10 cellular contexts compared by ENCODE assay signal in genomic region chr15:74200394-74200793, GRCh38. TPM values are rescaled to one million over a fixed set of nuclear protein-coding genes. Genes with fewer than 3 reads are reported as not detected.
DNase-seq lines count a peak whose midpoint lies in the region; ATAC-seq and TF ChIP-seq lines count a peak whose summit lies in the region.
"Had no signal": no experiment of that assay in that cellular context is flagged by ENCODE, and none has a peak within 500 bp of the region (broad histone marks: within the 10 kb centered on the region; RNA-seq: fewer than 3 reads in every experiment).

No MANE protein-coding gene starts in this region.

- no peak overlapping the region for H3K27ac Mint-ChIP-seq in natural killer cell treated with Interleukin-12 subunit alpha and Interleukin-12 subunit beta and Interleukin-15 and Interleukin-18, amount 100 ng/mL, for 72 hours
- H3K27ac Mint-ChIP-seq in activated T-helper 17 cell treated with anti-CD3 and anti-CD28 coated beads, Interleukin-2, amount 50 U/mL, for 72 hours: no peak overlapping the region
- H3K27ac Mint-ChIP-seq: naive thymus-derived CD4-positive, alpha-beta T cell had no signal

- no peak for TF ChIP-seq CTCF in thyroid gland (IDR thresholded peaks at IDR 0.05)

- ATAC-seq in right cardiac atrium (peak in 1 of 2 donors; percentile 53), GM21367 (IDR thresholded peaks at IDR 0.05; ENCODE audit: unreplicated experiment) (no peak)
- no peak for ATAC-seq in natural killer cell treated with Interleukin-12 subunit alpha and Interleukin-12 subunit beta and Interleukin-15 and Interleukin-18, amount 100 ng/mL, for 72 hours
- ATAC-seq in activated T-helper 17 cell treated with anti-CD3 and anti-CD28 coated beads, Interleukin-2, amount 50 U/mL, for 72 hours (replicated peaks): no peak
- no peak for ATAC-seq in activated T-cell treated with anti-CD3 and anti-CD28 coated beads, Interleukin-2, amount 50 U/mL, for 4 hours
- ATAC-seq: naive thymus-derived CD4-positive, alpha-beta T cell had no signal

- intact Hi-C loops in right cardiac atrium (cut with DNase I): no loop called here
- intact Hi-C loops in thyroid gland (cut with DNase I): no loop called here

- no peaks in the 10 kb centered on the region for H3K9me3 Mint-ChIP-seq in natural killer cell treated with Interleukin-12 subunit alpha and Interleukin-12 subunit beta and Interleukin-15 and Interleukin-18, amount 100 ng/mL, for 72 hours
- no peaks in the 10 kb centered on the region for H3K9me3 Mint-ChIP-seq in activated T-helper 17 cell treated with anti-CD3 and anti-CD28 coated beads, Interleukin-2, amount 50 U/mL, for 72 hours
- no peaks in the 10 kb centered on the region for H3K9me3 Mint-ChIP-seq in activated T-cell treated with anti-CD3 and anti-CD28 coated beads, Interleukin-2, amount 50 U/mL, for 4 hours
- H3K9me3 Mint-ChIP-seq: naive thymus-derived CD4-positive, alpha-beta T cell had no signal

- DNase-seq in HS-5 (ENCODE audit: low read depth) (peak; percentile 29), amniotic epithelial cell (ENCODE audit: low read depth) (peak; percentile 58), right cardiac atrium (peak in 2 of 3 donors; percentile 64 to 74), thyroid gland (peak; percentile 26 to 33)
- DNase-seq in natural killer cell treated with Interleukin-12 subunit alpha and Interleukin-12 subunit beta and Interleukin-15 and Interleukin-18, amount 100 ng/mL, for 72 hours (ENCODE audit: low spot score): no peak
- no peak for DNase-seq in activated T-cell treated with anti-CD3 and anti-CD28 coated beads, Interleukin-2, amount 50 U/mL, for 4 hours
- DNase-seq: GOT3; naive thymus-derived CD4-positive, alpha-beta T cell had no signal

- H3K4me1 ChIP-seq in right cardiac atrium (ENCODE audit: control insufficient read depth, insufficient read depth, low read length) (peaks cover 23% of the 10 kb centered on the region), thyroid gland (peaks cover 5 to 65% of the 10 kb centered on the region in 2 donors)

- no peak overlapping the region for H3K4me3 ChIP-seq in right cardiac atrium (ENCODE audit: low read length)
- H3K4me3 ChIP-seq in thyroid gland (replicated peaks in 1 of 3): no peak overlapping the region

- H3K27ac ChIP-seq in right cardiac atrium (ENCODE audit: low read length) (no peak overlapping the region), thyroid gland (peak overlapping the region in 1 of 3 donors; percentile 26)

- peaks cover 0 to 3% of the 10 kb centered on the region in 2 donors for H3K27me3 Mint-ChIP-seq in natural killer cell treated with Interleukin-12 subunit alpha and Interleukin-12 subunit beta and Interleukin-15 and Interleukin-18, amount 100 ng/mL, for 72 hours
- H3K27me3 Mint-ChIP-seq in activated T-helper 17 cell treated with anti-CD3 and anti-CD28 coated beads, Interleukin-2, amount 50 U/mL, for 72 hours: peaks cover 14% of the 10 kb centered on the region
- peaks cover 9% of the 10 kb centered on the region for H3K27me3 Mint-ChIP-seq in activated T-cell treated with anti-CD3 and anti-CD28 coated beads, Interleukin-2, amount 50 U/mL, for 4 hours (ENCODE audit: low read depth)

- no peak overlapping the region for H3K4me3 Mint-ChIP-seq in natural killer cell treated with Interleukin-12 subunit alpha and Interleukin-12 subunit beta and Interleukin-15 and Interleukin-18, amount 100 ng/mL, for 72 hours
- H3K4me3 Mint-ChIP-seq in activated T-helper 17 cell treated with anti-CD3 and anti-CD28 coated beads, Interleukin-2, amount 50 U/mL, for 72 hours: no peak overlapping the region
- H3K4me3 Mint-ChIP-seq in activated T-cell treated with anti-CD3 and anti-CD28 coated beads, Interleukin-2, amount 50 U/mL, for 4 hours: no peak overlapping the region
- H3K4me3 Mint-ChIP-seq: naive thymus-derived CD4-positive, alpha-beta T cell had no signal

- no peaks in the 10 kb centered on the region for H3K9me3 ChIP-seq in right cardiac atrium (ENCODE audit: control insufficient read depth, low read length)
- no peaks in the 10 kb centered on the region for H3K9me3 ChIP-seq in thyroid gland

- H3K36me3 Mint-ChIP-seq in natural killer cell treated with Interleukin-12 subunit alpha and Interleukin-12 subunit beta and Interleukin-15 and Interleukin-18, amount 100 ng/mL, for 72 hours: no peaks in the 10 kb centered on the region
- H3K36me3 Mint-ChIP-seq in activated T-helper 17 cell treated with anti-CD3 and anti-CD28 coated beads, Interleukin-2, amount 50 U/mL, for 72 hours (ENCODE audit: low read depth): no peaks in the 10 kb centered on the region
- no peaks in the 10 kb centered on the region for H3K36me3 Mint-ChIP-seq in activated T-cell treated with anti-CD3 and anti-CD28 coated beads, Interleukin-2, amount 50 U/mL, for 4 hours (ENCODE audit: insufficient read depth)
- H3K36me3 Mint-ChIP-seq: naive thymus-derived CD4-positive, alpha-beta T cell had no signal

- no peak for TF ChIP-seq POLR2A in thyroid gland (IDR thresholded peaks at IDR 0.05)

- 30% methylated on average over 1 of the region's 1 CpG for WGBS in right cardiac atrium
- 57 to 89% methylated on average over 1 of the region's 1 CpG for WGBS in thyroid gland, 2 donors

- no peaks in the 10 kb centered on the region for H3K36me3 ChIP-seq in thyroid gland

- no peaks in the 10 kb centered on the region for H3K27me3 ChIP-seq in right cardiac atrium (ENCODE audit: control insufficient read depth, insufficient read depth)
- no peaks in the 10 kb centered on the region for H3K27me3 ChIP-seq in thyroid gland

- no peaks in the 10 kb centered on the region for H3K4me1 Mint-ChIP-seq in natural killer cell treated with Interleukin-12 subunit alpha and Interleukin-12 subunit beta and Interleukin-15 and Interleukin-18, amount 100 ng/mL, for 72 hours (ENCODE audit: low read depth in 2 of 2)
- no peaks in the 10 kb centered on the region for H3K4me1 Mint-ChIP-seq in activated T-helper 17 cell treated with anti-CD3 and anti-CD28 coated beads, Interleukin-2, amount 50 U/mL, for 72 hours
- H3K4me1 Mint-ChIP-seq in activated T-cell treated with anti-CD3 and anti-CD28 coated beads, Interleukin-2, amount 50 U/mL, for 4 hours (ENCODE audit: low read depth): no peaks in the 10 kb centered on the region

RNA-seq across cellular contexts. Expression of gene STRA6, which starts 2.2 kb away (rescaled TPM):
- total RNA-seq in right cardiac atrium: under 1 TPM; 0.20 to 0.58 (median 0.37) TPM
- polyA plus RNA-seq in right cardiac atrium: 0.25 TPM
- total RNA-seq in thyroid gland: not detected
- total RNA-seq in natural killer cell treated with Interleukin-12 subunit alpha and Interleukin-12 subunit beta and Interleukin-15 and Interleukin-18, amount 100 ng/mL, for 72 hours: not detected
- total RNA-seq in activated T-helper 17 cell treated with anti-CD3 and anti-CD28 coated beads, Interleukin-2, amount 50 U/mL, for 72 hours: not detected
- total RNA-seq in activated T-cell treated with anti-CD3 and anti-CD28 coated beads, Interleukin-2, amount 50 U/mL, for 4 hours: not detected
- total RNA-seq: naive thymus-derived CD4-positive, alpha-beta T cell had no signal
- polyA plus RNA-seq: naive thymus-derived CD4-positive, alpha-beta T cell had no signal

RNA-seq across cellular contexts. Expression of gene ISLR, which starts 26.9 kb away (rescaled TPM):
- total RNA-seq in right cardiac atrium (10 to 100 TPM; 21.6 to 33.5 (median 24.7) TPM), thyroid gland (100 to 1,000 TPM in 2 of 4 donors, 10 to 100 TPM in 2; 90.8 to 151 (median 97.7) TPM)
- polyA plus RNA-seq in right cardiac atrium: 29.5 TPM
- total RNA-seq in natural killer cell treated with Interleukin-12 subunit alpha and Interleukin-12 subunit beta and Interleukin-15 and Interleukin-18, amount 100 ng/mL, for 72 hours: not detected
- not detected for total RNA-seq in activated T-helper 17 cell treated with anti-CD3 and anti-CD28 coated beads, Interleukin-2, amount 50 U/mL, for 72 hours
- total RNA-seq in activated T-cell treated with anti-CD3 and anti-CD28 coated beads, Interleukin-2, amount 50 U/mL, for 4 hours: under 1 TPM in 1 of 3 donors, not detected in 2; 0.26 TPM
- total RNA-seq: naive thymus-derived CD4-positive, alpha-beta T cell had no signal
- polyA plus RNA-seq: naive thymus-derived CD4-positive, alpha-beta T cell had no signal

RNA-seq across cellular contexts. Expression of gene CCDC33, which starts 35.7 kb away (rescaled TPM):
- not detected for total RNA-seq in right cardiac atrium
- polyA plus RNA-seq in right cardiac atrium: 0.07 TPM
- under 1 TPM in 1 of 4 donors, not detected in 3; 0.13 TPM for total RNA-seq in thyroid gland
- not detected for total RNA-seq in natural killer cell treated with Interleukin-12 subunit alpha and Interleukin-12 subunit beta and Interleukin-15 and Interleukin-18, amount 100 ng/mL, for 72 hours
- not detected for total RNA-seq in activated T-helper 17 cell treated with anti-CD3 and anti-CD28 coated beads, Interleukin-2, amount 50 U/mL, for 72 hours
- not detected for total RNA-seq in activated T-cell treated with anti-CD3 and anti-CD28 coated beads, Interleukin-2, amount 50 U/mL, for 4 hours
- total RNA-seq: naive thymus-derived CD4-positive, alpha-beta T cell had no signal
- polyA plus RNA-seq: naive thymus-derived CD4-positive, alpha-beta T cell had no signal

Comparison
In these comparisons a context has a peak if more than half of its experiments do, and no peak if none do; other contexts are left out.
1. DNase-seq: peak in HS-5 (single experiment), amniotic epithelial cell (single experiment), right cardiac atrium (2 of 3) and thyroid gland (2 of 2); none in natural killer cell treated with Interleukin-12 subunit alpha and Interleukin-12 subunit beta and Interleukin-15 and Interleukin-18, amount 100 ng/mL, for 72 hours (single experiment) and activated T-cell treated with anti-CD3 and anti-CD28 coated beads, Interleukin-2, amount 50 U/mL, for 4 hours (single experiment).
2. RNA of gene ISLR, which starts 26.9 kb away (total RNA-seq): 90.8 to 151 TPM in thyroid gland and 21.6 to 33.5 TPM in right cardiac atrium; 0.26 TPM in activated T-cell treated with anti-CD3 and anti-CD28 coated beads, Interleukin-2, amount 50 U/mL, for 4 hours, not detected in natural killer cell treated with Interleukin-12 subunit alpha and Interleukin-12 subunit beta and Interleukin-15 and Interleukin-18, amount 100 ng/mL, for 72 hours and not detected in activated T-helper 17 cell treated with anti-CD3 and anti-CD28 coated beads, Interleukin-2, amount 50 U/mL, for 72 hours; every median in the first group is over 10 times any median in the second.